In genomic region chr6:17665132-17665531, GRCh38 we compare ENCODE assay signal across 27 cellular contexts. TPM values are rescaled to one million over a fixed set of nuclear protein-coding genes. Genes with fewer than 3 reads are reported as not detected.
DNase-seq lines count a peak whose midpoint lies in the region; ATAC-seq and TF ChIP-seq lines count a peak whose summit lies in the region.
"Had no signal": no experiment of that assay in that cellular context is flagged by ENCODE, and none has a peak within 500 bp of the region (broad histone marks: within the 10 kb centered on the region; RNA-seq: fewer than 3 reads in every experiment).

No MANE protein-coding gene starts in this region.

- no peak overlapping the region for H2AK5ac ChIP-seq in mesendoderm (ENCODE audit: low read length)

- H3K36me3 ChIP-seq in CD4-positive, alpha-beta memory T cell (ENCODE audit: insufficient read depth, low read length) = peaks cover 35% of the 10 kb centered on the region
- H3K36me3 ChIP-seq in mesendoderm (ENCODE audit: control insufficient read depth, insufficient read depth, low read length) = peaks cover 4% of the 10 kb centered on the region

- H3K79me2 ChIP-seq in mesendoderm (ENCODE audit: control insufficient read depth, insufficient read depth, low read length) = no peaks in the 10 kb centered on the region

- no peak overlapping the region for H2BK120ac ChIP-seq in mesendoderm (ENCODE audit: low read depth, low read length)

- H3K79me1 ChIP-seq in mesendoderm (ENCODE audit: low read length) = no peaks in the 10 kb centered on the region

- no peak overlapping the region for H3K23ac ChIP-seq in mesendoderm (ENCODE audit: low read length)

- H4K8ac ChIP-seq in mesendoderm (ENCODE audit: low read depth, low read length) = no peak overlapping the region

- peaks cover 30% of the 10 kb centered on the region for H3K4me1 Mint-ChIP-seq in T-helper 1 cell treated with Interleukin-12 subunit alpha and Interleukin-12 subunit beta and Interleukin-4 antibody, amounts not matched to agents 30 μg/mL and 1 μg/mL, for 36 hours (ENCODE audit: low read depth)
- peaks cover 20 to 36% (median 29%) of the 10 kb centered on the region in 4 donors for H3K4me1 Mint-ChIP-seq in CD4-positive, alpha-beta memory T cell
- peaks cover 29% of the 10 kb centered on the region for H3K4me1 Mint-ChIP-seq in activated CD8-positive, alpha-beta T cell treated with anti-CD3 and anti-CD28 coated beads for 36 hours (ENCODE audit: low read depth)
- H3K4me1 Mint-ChIP-seq: CD14-positive monocyte, neural crest cell had no signal

- H2BK5ac ChIP-seq in mesendoderm (ENCODE audit: low read length) = no peak overlapping the region

- no peaks in the 10 kb centered on the region for H3K9me3 Mint-ChIP-seq in T-helper 1 cell treated with Interleukin-12 subunit alpha and Interleukin-12 subunit beta and Interleukin-4 antibody, amounts not matched to agents 30 μg/mL and 1 μg/mL, for 36 hours
- H3K9me3 Mint-ChIP-seq in CD4-positive, alpha-beta memory T cell = no peaks in the 10 kb centered on the region
- no peaks in the 10 kb centered on the region for H3K9me3 Mint-ChIP-seq in activated CD8-positive, alpha-beta T cell treated with anti-CD3 and anti-CD28 coated beads for 36 hours
- H3K9me3 Mint-ChIP-seq: CD14-positive monocyte; neural crest cell; T-helper 2 cell treated with Interferon-gamma antibody and Interleukin-4, amounts not matched to agents 5 μg/mL and 100 μg/mL, for 36 hours had no signal

- H3K4me2 ChIP-seq in mesendoderm (ENCODE audit: low read length) = no peak overlapping the region
- H3K4me2 ChIP-seq: PC-9 had no signal

- DNase-seq in T-helper 1 cell (no peak), mesendoderm (peak; percentile 11), NCI-H526 treated with DMSO at 0.1 percent for 48 hours (lab: John Stamatoyannopoulos, UW) (no peak), ecto neural progenitor cell (ENCODE audit: low spot score) (no peak)
- DNase-seq in CD4-positive, alpha-beta memory T cell = peak in 3 of 5 donors; percentile 6 to 24 (median 8)
- DNase-seq in activated CD8-positive, alpha-beta T cell treated with anti-CD3 and anti-CD28 coated beads for 36 hours = no peak
- DNase-seq: activated naive CD4-positive, alpha-beta T cell treated with Interleukin-2 at 50 U/mL for 16 hours; activated T-cell treated with anti-CD3 and anti-CD28 coated beads, Interleukin-2, amount 50 U/mL, for 48 hours; anterior cingulate cortex; glutamatergic neuron; GOT3; IMR-90; mammary epithelial cell; NCI-H1694; PC-9; stimulated activated naive CD4-positive, alpha-beta T cell treated with Interleukin-2 at 50 U/mL for 16 hours; upper lobe of right lung had no signal

- H3K4me3 Mint-ChIP-seq in T-helper 1 cell treated with Interleukin-12 subunit alpha and Interleukin-12 subunit beta and Interleukin-4 antibody, amounts not matched to agents 30 μg/mL and 1 μg/mL, for 36 hours = peak overlapping the region; percentile 40
- peak overlapping the region in 6 of 8 donors; percentile 20 to 84 (median 56) for H3K4me3 Mint-ChIP-seq in CD4-positive, alpha-beta memory T cell
- no peak overlapping the region for H3K4me3 Mint-ChIP-seq in activated CD8-positive, alpha-beta T cell treated with anti-CD3 and anti-CD28 coated beads for 36 hours
- H3K4me3 Mint-ChIP-seq: CD14-positive monocyte, neural crest cell had no signal

- H2BK15ac ChIP-seq in mesendoderm (replicated peaks; ENCODE audit: low read depth) = no peak overlapping the region

- H4K5ac ChIP-seq in mesendoderm (ENCODE audit: low read length) = no peak overlapping the region

- POLR2A ChIA-PET in CD4-positive, alpha-beta memory T cell (lab: Charles Lee; ENCODE audit: partially characterized antibody) = interaction anchor here (0.9 kb wide), 1 partner anchor 64 kb away, joined by 3 read pairs; no protein-coding TSS in a partner anchor
- POLR2A ChIA-PET in activated CD8-positive, alpha-beta T cell treated with anti-CD3 and anti-CD28 coated beads for 36 hours (lab: Charles Lee) = no interaction called here

- H3K36me3 Mint-ChIP-seq in T-helper 1 cell treated with Interleukin-12 subunit alpha and Interleukin-12 subunit beta and Interleukin-4 antibody, amounts not matched to agents 30 μg/mL and 1 μg/mL, for 36 hours (ENCODE audit: low read depth) = peaks cover 60% of the 10 kb centered on the region
- peaks cover 56 to 71% of the 10 kb centered on the region in 2 donors for H3K36me3 Mint-ChIP-seq in CD4-positive, alpha-beta memory T cell
- H3K36me3 Mint-ChIP-seq in activated CD8-positive, alpha-beta T cell treated with anti-CD3 and anti-CD28 coated beads for 36 hours (ENCODE audit: low read depth) = peaks cover 64% of the 10 kb centered on the region

- no peak overlapping the region for H3K56ac ChIP-seq in mesendoderm (ENCODE audit: low read length)

- CTCF ChIA-PET in CD4-positive, alpha-beta memory T cell (lab: Charles Lee; ENCODE audit: partially characterized antibody) = interaction anchor here (1.3 kb wide), 1 partner anchor 138 kb away, joined by 3 read pairs; no protein-coding TSS in a partner anchor
- CTCF ChIA-PET in activated CD8-positive, alpha-beta T cell treated with anti-CD3 and anti-CD28 coated beads for 36 hours (lab: Charles Lee) = interaction anchor here (0.9 to 1.2 kb wide), 2 partner anchors 17 to 35 kb away, joined by 3 read pairs; no protein-coding TSS in a partner anchor

- no peaks in the 10 kb centered on the region for H3K27me3 ChIP-seq in CD4-positive, alpha-beta memory T cell (ENCODE audit: insufficient read depth, low read length)
- H3K27me3 ChIP-seq in mesendoderm (ENCODE audit: insufficient read depth, low read length, poor library complexity) = no peaks in the 10 kb centered on the region
- H3K27me3 ChIP-seq: upper lobe of right lung had no signal

- no peaks in the 10 kb centered on the region for H3K9me3 ChIP-seq in CD4-positive, alpha-beta memory T cell (ENCODE audit: control insufficient read depth in 1 of 2, low read length in 2 of 2)
- H3K9me3 ChIP-seq: upper lobe of right lung had no signal

- TF ChIP-seq CTCF in activated CD8-positive, alpha-beta T cell treated with anti-CD3 and anti-CD28 coated beads for 36 hours (IDR thresholded peaks at IDR 0.05) = no peak

- H3K27me3 Mint-ChIP-seq in T-helper 1 cell treated with Interleukin-12 subunit alpha and Interleukin-12 subunit beta and Interleukin-4 antibody, amounts not matched to agents 30 μg/mL and 1 μg/mL, for 36 hours (ENCODE audit: low read depth) = no peaks in the 10 kb centered on the region
- H3K27me3 Mint-ChIP-seq in CD4-positive, alpha-beta memory T cell = no peaks in the 10 kb centered on the region
- no peaks in the 10 kb centered on the region for H3K27me3 Mint-ChIP-seq in activated CD8-positive, alpha-beta T cell treated with anti-CD3 and anti-CD28 coated beads for 36 hours

- no peak overlapping the region for H3K4ac ChIP-seq in mesendoderm (ENCODE audit: low read depth, low read length)

- H3K27ac Mint-ChIP-seq in T-helper 1 cell treated with Interleukin-12 subunit alpha and Interleukin-12 subunit beta and Interleukin-4 antibody, amounts not matched to agents 30 μg/mL and 1 μg/mL, for 36 hours = peak overlapping the region; percentile 67
- peak overlapping the region in 6 of 7 donors; percentile 62 to 88 (median 74) for H3K27ac Mint-ChIP-seq in CD4-positive, alpha-beta memory T cell
- H3K27ac Mint-ChIP-seq in activated CD8-positive, alpha-beta T cell treated with anti-CD3 and anti-CD28 coated beads for 36 hours = peak overlapping the region; percentile 12

- H3K27ac ChIP-seq in CD4-positive, alpha-beta memory T cell (ENCODE audit: low read depth, low read length) = peak overlapping the region; percentile 20
- H3K27ac ChIP-seq in mesendoderm (ENCODE audit: low read depth, low read length) = no peak overlapping the region
- H3K27ac ChIP-seq: coronary artery, parathyroid adenoma, PC-9, upper lobe of right lung had no signal

- peaks cover 26% of the 10 kb centered on the region for H3K4me1 ChIP-seq in CD4-positive, alpha-beta memory T cell (ENCODE audit: insufficient read depth, low read length)
- H3K4me1 ChIP-seq in mesendoderm (ENCODE audit: control insufficient read depth, low read depth, low read length) = no peaks in the 10 kb centered on the region
- H3K4me1 ChIP-seq: parathyroid adenoma, upper lobe of right lung had no signal

- H3K9ac ChIP-seq in mesendoderm (ENCODE audit: low read length) = no peak overlapping the region
- H3K9ac ChIP-seq: parathyroid adenoma had no signal

- intact Hi-C loops in CD4-positive, alpha-beta memory T cell (cut with micrococcal nuclease) = loop anchor here (2.0 kb wide), 1 partner anchor 42 kb away; the partner anchor contains the start of gene NUP153
- intact Hi-C loops in activated CD8-positive, alpha-beta T cell treated with anti-CD3 and anti-CD28 coated beads for 36 hours (cut with micrococcal nuclease) = no loop called here

- ATAC-seq in activated CD8-positive, alpha-beta T cell treated with anti-CD3 and anti-CD28 coated beads for 36 hours = no peak
- no peak for ATAC-seq in HG02973 (IDR thresholded peaks at IDR 0.05; ENCODE audit: unreplicated experiment)
- ATAC-seq: Right ventricle myocardium inferior, SK-N-SH treated with all-trans-retinoic acid at 6 μM for 48 hours, upper lobe of right lung had no signal

- H3K18ac ChIP-seq in mesendoderm (ENCODE audit: low read length) = no peak overlapping the region

- no peak overlapping the region for H3K4me3 ChIP-seq in CD4-positive, alpha-beta memory T cell (ENCODE audit: low read length in 2 of 2)
- no peak overlapping the region for H3K4me3 ChIP-seq in mesendoderm (ENCODE audit: low read length)
- H3K4me3 ChIP-seq: coronary artery, PC-9, skin epidermis, upper lobe of right lung had no signal

- WGBS in mesendoderm (ENCODE audit: extremely low coverage, insufficient coverage, low lambda C conversion rate) = no CpG with 5 or more reads among the region's 1 CpG

RNA-seq across cellular contexts. Expression of gene NUP153, which starts 41.6 kb away (rescaled TPM):
- 10 to 100 TPM; 57.0 to 60.7 TPM for total RNA-seq in CD4-positive, alpha-beta memory T cell
- polyA plus RNA-seq in CD4-positive, alpha-beta memory T cell = 1 to 10 TPM; 1.9 to 6.9 TPM
- 10 to 100 TPM; 76.4 to 78.2 TPM for total RNA-seq in activated CD8-positive, alpha-beta T cell treated with anti-CD3 and anti-CD28 coated beads for 36 hours
- 55.3 TPM for polyA plus RNA-seq in mesendoderm (2013, experiment 1 of 2)
- 55.8 TPM for polyA plus RNA-seq in mesendoderm (2013, experiment 2 of 2)

Comparison
In these comparisons a context has a peak if more than half of its experiments do, and no peak if none do; other contexts are left out.
1. H3K27ac Mint-ChIP-seq: peak in every context shown above with its lines; median percentile 74 in CD4-positive, alpha-beta memory T cell; 67 in T-helper 1 cell treated with Interleukin-12 subunit alpha and Interleukin-12 subunit beta and Interleukin-4 antibody, amounts not matched to agents 30 μg/mL and 1 μg/mL, for 36 hours; 12 in activated CD8-positive, alpha-beta T cell treated with anti-CD3 and anti-CD28 coated beads for 36 hours.
2. DNase-seq: peak in CD4-positive, alpha-beta memory T cell (3 of 5) and mesendoderm (single experiment); none in T-helper 1 cell (0 of 5), activated CD8-positive, alpha-beta T cell treated with anti-CD3 and anti-CD28 coated beads for 36 hours (single experiment), NCI-H526 treated with DMSO at 0.1 percent for 48 hours (single experiment) and ecto neural progenitor cell (single experiment).